In genomic region chr5:39266442-39266841, GRCh38 we compare ENCODE assay signal across 21 cellular contexts. TPM values are rescaled to one million over a fixed set of nuclear protein-coding genes. Genes with fewer than 3 reads are reported as not detected.
DNase-seq lines count a peak whose midpoint lies in the region; ATAC-seq and TF ChIP-seq lines count a peak whose summit lies in the region.
"Had no signal": no experiment of that assay in that cellular context is flagged by ENCODE, and none has a peak within 500 bp of the region (broad histone marks: within the 10 kb centered on the region; RNA-seq: fewer than 3 reads in every experiment).

No MANE protein-coding gene starts in this region.

- no TSS peak for BruUV-seq in PC-9 (replicated peaks; lab: Mats Ljungman, UMichigan)

- H3K4me1 Mint-ChIP-seq in activated naive CD4-positive, alpha-beta T cell treated with anti-CD3 and anti-CD28 coated beads for 36 hours (ENCODE audit: low read depth) = peaks cover 6% of the 10 kb centered on the region
- H3K4me1 Mint-ChIP-seq: GM23338 had no signal

- no peaks in the 10 kb centered on the region for H3K9me2 ChIP-seq in PC-9 (ENCODE audit: insufficient read depth)

- H3K4me1 ChIP-seq in PC-9 (replicated peaks; ENCODE audit: insufficient read depth) = 0 out of 2 replicates have a peak, but pooled peaks cover 5% of the 10 kb centered on the region
- H3K4me1 ChIP-seq in HAP-1 = no peaks in the 10 kb centered on the region

- intact Hi-C loops in PC-9 (cut with micrococcal nuclease; ENCODE audit: unreplicated experiment) = no loop called here
- intact Hi-C loops in activated naive CD4-positive, alpha-beta T cell treated with anti-CD3 and anti-CD28 coated beads for 36 hours (cut with micrococcal nuclease) = no loop called here

- no peaks in the 10 kb centered on the region for H3K36me3 Mint-ChIP-seq in activated naive CD4-positive, alpha-beta T cell treated with anti-CD3 and anti-CD28 coated beads for 36 hours (ENCODE audit: low read depth)
- H3K36me3 Mint-ChIP-seq: activated naive CD8-positive, alpha-beta T cell treated with anti-CD3 and anti-CD28 coated beads for 36 hours; stimulated activated naive B cell treated with anti-CD40 and anti-IgM and Interleukin-4, amounts not matched to agents 10 μg/mL and 1 μg/mL and 100 μg/mL, for 72 hours had no signal

- H3K4me3 ChIP-seq in PC-9 (no peak overlapping the region), HAP-1 (no peak overlapping the region)
- H3K4me3 ChIP-seq: cardiac muscle cell, GM23338, upper lobe of left lung had no signal

- H3K36me3 ChIP-seq in PC-9 (ENCODE audit: low read depth) = no peaks in the 10 kb centered on the region
- no peaks in the 10 kb centered on the region for H3K36me3 ChIP-seq in HAP-1 (replicated peaks)
- H3K36me3 ChIP-seq: cardiac muscle cell, upper lobe of left lung had no signal

- no peaks in the 10 kb centered on the region for H3F3A ChIP-seq in PC-9 (ENCODE audit: insufficient read depth, low read depth)

- H3K27me3 Mint-ChIP-seq in activated naive CD4-positive, alpha-beta T cell treated with anti-CD3 and anti-CD28 coated beads for 36 hours (ENCODE audit: low read depth) = no peaks in the 10 kb centered on the region
- H3K27me3 Mint-ChIP-seq: activated naive CD8-positive, alpha-beta T cell treated with anti-CD3 and anti-CD28 coated beads for 36 hours; stimulated activated naive B cell treated with anti-CD40 and anti-IgM and Interleukin-4, amounts not matched to agents 10 μg/mL and 1 μg/mL and 100 μg/mL, for 72 hours had no signal

- H2AFZ ChIP-seq in PC-9 = peak overlapping the region; percentile 2; the same call in 1 of the 2 replicates
- H2AFZ ChIP-seq: GM23338 had no signal

- TF ChIP-seq CTCF in PC-9 (conservative IDR thresholded peaks at IDR 0.05) = no peak

- H3K9me3 ChIP-seq in PC-9 (ENCODE audit: insufficient read depth, low read depth) (no peaks in the 10 kb centered on the region), HAP-1 (no peaks in the 10 kb centered on the region)
- H3K9me3 ChIP-seq: upper lobe of left lung had no signal

- H4K20me1 ChIP-seq in PC-9 (ENCODE audit: insufficient read depth) = no peaks in the 10 kb centered on the region

- POLR2A ChIA-PET in PC-9 (lab: Charles Lee; ENCODE audit: unreplicated experiment) = interaction anchor here (0.6 kb wide), 2 partner anchors 102 to 155 kb away, joined by 4 to 5 read pairs; no protein-coding TSS in a partner anchor

- no peak overlapping the region for H3K27ac Mint-ChIP-seq in activated naive CD4-positive, alpha-beta T cell treated with anti-CD3 and anti-CD28 coated beads for 36 hours
- H3K27ac Mint-ChIP-seq: activated naive CD8-positive, alpha-beta T cell treated with anti-CD3 and anti-CD28 coated beads for 36 hours; GM23338; stimulated activated naive B cell treated with anti-CD40 and anti-IgM and Interleukin-4, amounts not matched to agents 10 μg/mL and 1 μg/mL and 100 μg/mL, for 72 hours had no signal

- CTCF ChIA-PET in PC-9 (lab: Charles Lee) = interaction anchor here (0.6 kb wide), 1 partner anchor 12 kb away, joined by 3 read pairs; no protein-coding TSS in a partner anchor
- CTCF ChIA-PET in activated naive CD4-positive, alpha-beta T cell treated with anti-CD3 and anti-CD28 coated beads for 36 hours (lab: Charles Lee) = interaction anchor here (0.7 to 3.5 kb wide), 3 partner anchors 17 to 49 kb away, joined by 3 to 13 read pairs (median 4); no protein-coding TSS in a partner anchor

- no peak overlapping the region for H3K4me2 ChIP-seq in PC-9
- H3K4me2 ChIP-seq: GM23338, KMS-11 had no signal

- H3K9me3 Mint-ChIP-seq in activated naive CD4-positive, alpha-beta T cell treated with anti-CD3 and anti-CD28 coated beads for 36 hours = no peaks in the 10 kb centered on the region
- H3K9me3 Mint-ChIP-seq: activated naive CD8-positive, alpha-beta T cell treated with anti-CD3 and anti-CD28 coated beads for 36 hours; GM23338 had no signal

- ATAC-seq in GM21447 (IDR thresholded peaks at IDR 0.05; ENCODE audit: unreplicated experiment) = no peak
- ATAC-seq: GM23338; stimulated activated naive B cell treated with anti-CD40 and anti-IgM and Interleukin-4, amounts not matched to agents 10 μg/mL and 1 μg/mL and 100 μg/mL, for 72 hours had no signal

- no peaks in the 10 kb centered on the region for H3K79me2 ChIP-seq in PC-9 (ENCODE audit: low read depth)

- no peaks in the 10 kb centered on the region for H3K27me3 ChIP-seq in PC-9 (ENCODE audit: insufficient read depth, low read depth)
- H3K27me3 ChIP-seq in HAP-1 (ENCODE audit: low read depth) = no peaks in the 10 kb centered on the region
- H3K27me3 ChIP-seq: cardiac muscle cell, upper lobe of left lung had no signal

- H3K27ac ChIP-seq in PC-9 = no peak overlapping the region
- H3K27ac ChIP-seq: cardiac muscle cell, KMS-11 had no signal

- H3K4me3 Mint-ChIP-seq in activated naive CD4-positive, alpha-beta T cell treated with anti-CD3 and anti-CD28 coated beads for 36 hours = no peak overlapping the region
- H3K4me3 Mint-ChIP-seq: activated naive CD8-positive, alpha-beta T cell treated with anti-CD3 and anti-CD28 coated beads for 36 hours; GM23338; stimulated activated naive B cell treated with anti-CD40 and anti-IgM and Interleukin-4, amounts not matched to agents 10 μg/mL and 1 μg/mL and 100 μg/mL, for 72 hours had no signal

- in situ Hi-C loops in HAP-1 (cut with MboI; ENCODE audit: low sequenced_read_pairs) = no loop called here

- peak; percentile 53 for DNase-seq in A172 (ENCODE audit: low spot score)
- peak; percentile 68 for DNase-seq in ELR (ENCODE audit: low read depth)
- DNase-seq in PC-9 = no peak
- DNase-seq in hepatic stellate cell (ENCODE audit: low spot score) = peak; percentile 12
- no peak for DNase-seq in activated naive CD4-positive, alpha-beta T cell treated with anti-CD3 and anti-CD28 coated beads for 36 hours
- no peak for DNase-seq in HAP-1 (ENCODE audit: low spot score in 2 of 2)
- DNase-seq in NOMO-1 treated with dmso at 0.1 percent for 144 hours (lab: John Stamatoyannopoulos, UW; ENCODE audit: unreplicated experiment) = no peak
- DNase-seq: activated naive CD8-positive, alpha-beta T cell treated with anti-CD3 and anti-CD28 coated beads for 36 hours; DMS 273 treated with DMSO at 0.1 percent for 48 hours; effector CD8-positive, alpha-beta T cell; NCI-H1694 treated with DMSO at 0.1 percent for 48 hours; NCI-H524; occipital lobe; RPMI8226; stimulated activated naive B cell treated with anti-CD40 and anti-IgM and Interleukin-4, amounts not matched to agents 10 μg/mL and 1 μg/mL and 100 μg/mL, for 72 hours; T-helper 1 cell had no signal

RNA-seq across cellular contexts. Expression of gene FYB1, which starts 47.1 kb away (rescaled TPM):
- total RNA-seq in A172 (2014; rRNA removed; shearing (Covaris generic)) = 0.05 and 0.12 TPM in 2 replicates
- 7.1 and 10.5 TPM in 2 replicates for total RNA-seq in PC-9 (2021)
- 100 to 1,000 TPM; 129 TPM for total RNA-seq in activated naive CD4-positive, alpha-beta T cell treated with anti-CD3 and anti-CD28 coated beads for 36 hours
- total RNA-seq: cardiac muscle cell, GM23338 had no signal

Comparison
In these comparisons a context has a peak if more than half of its experiments do, and no peak if none do; other contexts are left out.
1. DNase-seq: peak in A172 (single experiment), ELR (single experiment) and hepatic stellate cell (single experiment); none in PC-9 (0 of 2), activated naive CD4-positive, alpha-beta T cell treated with anti-CD3 and anti-CD28 coated beads for 36 hours (single experiment), HAP-1 (0 of 2) and NOMO-1 treated with dmso at 0.1 percent for 144 hours (single experiment).
2. RNA of gene FYB1, which starts 47.1 kb away (total RNA-seq): 129 TPM in activated naive CD4-positive, alpha-beta T cell treated with anti-CD3 and anti-CD28 coated beads for 36 hours; 7.1 to 10.5 TPM in PC-9 and 0.05 to 0.12 TPM in A172; every median in the first group is over 10 times any median in the second.